8 cellular contexts compared by ENCODE assay signal in the genomic region with DNA sequence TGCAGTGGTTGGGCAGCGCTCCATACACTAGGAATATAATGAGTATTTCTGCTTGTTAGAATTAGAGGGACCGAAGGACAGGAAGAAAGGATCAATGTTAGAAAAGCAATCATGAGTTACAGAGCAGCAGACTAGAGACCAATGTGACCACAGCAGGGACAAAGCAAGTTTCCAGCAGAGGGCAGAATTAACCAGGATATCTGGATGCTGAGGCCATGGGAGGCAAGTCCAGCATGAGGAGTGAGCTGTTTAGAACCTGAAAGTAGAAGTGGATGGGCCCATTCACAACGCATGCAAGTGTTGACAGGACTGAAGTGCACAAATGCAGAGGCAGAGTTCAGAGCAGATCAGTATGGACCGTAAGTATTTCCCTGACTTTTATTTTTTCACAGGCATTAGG.
DNase-seq lines count a peak whose midpoint lies in the region; ATAC-seq and TF ChIP-seq lines count a peak whose summit lies in the region.

No MANE protein-coding gene starts in this region.

- no peaks in the 10 kb centered on the region for H3K27me3 Mint-ChIP-seq in Calu3 (ENCODE audit: unreplicated experiment)

- H3K9me3 Mint-ChIP-seq in Calu3 (ENCODE audit: low read depth, unreplicated experiment): peaks cover 22% of the 10 kb centered on the region

- DNase-seq in Calu3: peak; percentile 2
- DNase-seq in LoVo (ENCODE audit: low spot score): peak; percentile 12
- peak; percentile 9 for DNase-seq in UCSD-AML1 (lab: John Stamatoyannopoulos, UW; ENCODE audit: unreplicated experiment)
- peak; percentile 53 for DNase-seq in kidney tubule cell (ENCODE audit: low spot score)
- no peak for DNase-seq in AG20443 (ENCODE audit: low spot score)
- no peak for DNase-seq in activated gamma-delta T cell treated with Interleukin-2 at 50 U/mL for 16 hours

- H3K4me1 Mint-ChIP-seq in Calu3 (ENCODE audit: low read depth, unreplicated experiment): no peaks in the 10 kb centered on the region

- no peak overlapping the region for H3K27ac ChIP-seq in gastroesophageal sphincter

- ATAC-seq in GM19328 (IDR thresholded peaks at IDR 0.05; ENCODE audit: unreplicated experiment) (no peak), gastroesophageal sphincter (no peak)

- H3K36me3 ChIP-seq in gastroesophageal sphincter: no peaks in the 10 kb centered on the region

- no peaks in the 10 kb centered on the region for H3K9me3 ChIP-seq in gastroesophageal sphincter

- intact Hi-C loops in Calu3 (cut with micrococcal nuclease; ENCODE audit: unreplicated experiment): no loop called here

- 60% methylated on average over 4 of the region's 4 CpGs for WGBS in gastroesophageal sphincter (ENCODE audit: low coverage in 1 of 2), 2 donors

- no TSS peak for BruUV-seq in Calu3 (replicated peaks; lab: Mats Ljungman, UMichigan)

- no peak overlapping the region for H3K4me3 ChIP-seq in gastroesophageal sphincter

- H3K36me3 Mint-ChIP-seq in Calu3 (ENCODE audit: insufficient read depth, unreplicated experiment): no peaks in the 10 kb centered on the region

- H3K4me3 Mint-ChIP-seq in Calu3 (ENCODE audit: low read depth, unreplicated experiment): no peak overlapping the region

- no peaks in the 10 kb centered on the region for H3K4me1 ChIP-seq in gastroesophageal sphincter

- no peak for TF ChIP-seq EP300 in gastroesophageal sphincter (IDR thresholded peaks at IDR 0.05)

- no peak overlapping the region for H3K27ac Mint-ChIP-seq in Calu3 (ENCODE audit: unreplicated experiment)

- no peaks in the 10 kb centered on the region for H3K27me3 ChIP-seq in gastroesophageal sphincter

- TF ChIP-seq CTCF in Calu3 (IDR thresholded peaks at IDR 0.05; ENCODE audit: unreplicated experiment) (no peak), gastroesophageal sphincter (IDR thresholded peaks at IDR 0.05) (peak in 1 of 4 experiments; percentile 17)

- CTCF ChIA-PET in Calu3 (lab: Charles Lee): no interaction called here

- no peak for TF ChIP-seq POLR2A in gastroesophageal sphincter (IDR thresholded peaks at IDR 0.05)

Comparison
In these comparisons a context has a peak if more than half of its experiments do, and no peak if none do; other contexts are left out.
1. DNase-seq: peak in Calu3 (single experiment), LoVo (single experiment), UCSD-AML1 (single experiment) and kidney tubule cell (single experiment); none in AG20443 (single experiment) and activated gamma-delta T cell treated with Interleukin-2 at 50 U/mL for 16 hours (single experiment).